ENCODE assay signal across 10 cellular contexts in genomic region chr1:154427173-154428139, GRCh38. TPM values are rescaled to one million over a fixed set of nuclear protein-coding genes. Genes with fewer than 3 reads are reported as not detected.
DNase-seq lines count a peak whose midpoint lies in the region; ATAC-seq lines count a peak whose summit lies in the region.
"Had no signal": no experiment of that assay in that cellular context is flagged by ENCODE, and none has a peak within 500 bp of the region (broad histone marks: within the 10 kb centered on the region; RNA-seq: fewer than 3 reads in every experiment).

No MANE protein-coding gene starts in this region.

- no peak overlapping the region for H3K9ac ChIP-seq in subcutaneous abdominal adipose tissue (ENCODE audit: low read length in 5 of 5)

- H3K9me3 ChIP-seq in subcutaneous abdominal adipose tissue (ENCODE audit: control insufficient read depth in 5 of 5, low read length in 5 of 5): no peaks in the 10 kb centered on the region

- H3K27ac ChIP-seq in caudate nucleus (ENCODE audit: low read depth, low read length) (peak overlapping the region; percentile 53), subcutaneous abdominal adipose tissue (ENCODE audit: low read depth, low read length) (peak overlapping the region; percentile 33)
- H3K27ac ChIP-seq: SK-N-MC had no signal

- peak; percentile 72 for ATAC-seq in left lobe of liver
- no peak for ATAC-seq in HG03108 (IDR thresholded peaks at IDR 0.05; ENCODE audit: unreplicated experiment)
- ATAC-seq in HG02763 (IDR thresholded peaks at IDR 0.05; ENCODE audit: unreplicated experiment): no peak

- peak; percentile 64 for DNase-seq in NCI-H2196 treated with DMSO at 0.1 percent for 48 hours (lab: John Stamatoyannopoulos, UW; ENCODE audit: unreplicated experiment)
- DNase-seq in caudate nucleus (lab: John Stamatoyannopoulos, UW): no peak
- DNase-seq in left lobe of liver (ENCODE audit: low spot score): peak; percentile 93
- no peak for DNase-seq in Ammon's horn (ENCODE audit: low spot score)
- DNase-seq in cerebellum (ENCODE audit: low spot score): no peak
- DNase-seq: activated naive CD4-positive, alpha-beta T cell had no signal

- peaks cover 15 to 50% (median 46%) of the 10 kb centered on the region in 5 donors for H3K4me1 ChIP-seq in subcutaneous abdominal adipose tissue (ENCODE audit: control insufficient read depth in 5 of 5, insufficient read depth in 5 of 5, low read length in 5 of 5)

- H3K4me3 ChIP-seq in subcutaneous abdominal adipose tissue (ENCODE audit: low read depth in 1 of 5, low read length in 5 of 5): no peak overlapping the region
- H3K4me3 ChIP-seq: SK-N-MC had no signal

- H3K36me3 ChIP-seq in subcutaneous abdominal adipose tissue (ENCODE audit: control insufficient read depth in 5 of 5, insufficient read depth in 5 of 5, low read length in 5 of 5): peaks cover 0 to 12% (median 11%) of the 10 kb centered on the region in 5 donors

- no peaks in the 10 kb centered on the region for H3K27me3 ChIP-seq in subcutaneous abdominal adipose tissue (ENCODE audit: control insufficient read depth in 5 of 5, insufficient read depth in 4 of 5, low read length in 5 of 5)

RNA-seq across cellular contexts. Expression of gene IL6R, which starts 22.3 kb away (rescaled TPM):
- total RNA-seq in left lobe of liver: 171 TPM
- total RNA-seq in cerebellum: 4.7 TPM

Comparison
In these comparisons a context has a peak if more than half of its experiments do, and no peak if none do; other contexts are left out.
1. DNase-seq: peak in NCI-H2196 treated with DMSO at 0.1 percent for 48 hours (single experiment) and left lobe of liver (single experiment); none in caudate nucleus (0 of 61), Ammon's horn (single experiment) and cerebellum (single experiment).
2. RNA of gene IL6R, which starts 22.3 kb away (total RNA-seq): 171 TPM in left lobe of liver (single experiment); 4.7 TPM in cerebellum (single experiment); every median in the first group is over 10 times any median in the second.